Comparison of ENCODE assay signal across 20 cellular contexts in the genomic region with DNA sequence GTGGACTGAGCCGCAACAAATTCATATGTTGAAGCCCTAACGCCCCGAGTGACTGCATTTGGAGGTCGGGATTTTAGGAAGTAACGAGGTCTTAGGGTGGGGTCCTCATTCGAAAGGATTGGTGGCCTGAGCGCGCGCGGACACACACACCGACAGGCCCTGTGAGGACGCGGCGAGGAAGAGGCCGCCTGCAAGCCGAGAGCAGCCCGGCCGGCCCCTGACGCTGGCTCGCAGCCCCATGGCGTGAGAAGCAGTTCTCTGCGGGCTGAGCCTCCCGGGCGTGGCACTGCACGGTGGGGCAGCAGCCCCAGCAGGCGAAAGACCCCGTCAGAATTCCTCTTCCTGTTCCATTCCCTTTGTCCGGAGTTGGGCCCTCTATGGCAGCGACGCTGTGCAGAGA.
DNase-seq lines count a peak whose midpoint lies in the region; FAIRE-seq and TF ChIP-seq lines count a peak whose summit lies in the region.
"Had no signal": no experiment of that assay in that cellular context is flagged by ENCODE, and none has a peak within 500 bp of the region (broad histone marks: within the 10 kb centered on the region; RNA-seq: fewer than 3 reads in every experiment).

No MANE protein-coding gene starts in this region.

- H2AFZ ChIP-seq in H1 (ENCODE audit: low read length) (no peak overlapping the region), neural progenitor cell (replicated peaks) (no peak overlapping the region)

- H3K27ac ChIP-seq in H1 (ENCODE audit: low read depth, low read length) (no peak overlapping the region), dorsolateral prefrontal cortex (no peak overlapping the region), neural progenitor cell (no peak overlapping the region)
- H3K27ac ChIP-seq: SJCRH30 had no signal

- H2BK15ac ChIP-seq in H1 (ENCODE audit: low read length) = no peak overlapping the region

- H2BK20ac ChIP-seq in H1 (ENCODE audit: low read length) = peak overlapping the region; percentile 62; the same call in 1 of the 2 replicates

- no peak overlapping the region for H3K4me3 Mint-ChIP-seq in neural progenitor cell
- H3K4me3 Mint-ChIP-seq: CD4-positive, CD25-positive, alpha-beta regulatory T cell; IgD-negative memory B cell had no signal

- H4K8ac ChIP-seq in H1 (ENCODE audit: extremely low read depth, insufficient read depth, low read length) = no peak overlapping the region

- H3F3A ChIP-seq in neural progenitor cell (ENCODE audit: low read depth) = no peaks in the 10 kb centered on the region

- no peak overlapping the region for H2BK5ac ChIP-seq in H1 (ENCODE audit: low read depth, low read length)

- H3K27me3 ChIP-seq in H1 (replicated peaks in 1 of 4; ENCODE audit: control insufficient read depth in 3 of 4, extremely low read depth in 1 of 4, insufficient read depth in 3 of 4, low read length in 3 of 4) (no peaks in the 10 kb centered on the region), dorsolateral prefrontal cortex (no peaks in the 10 kb centered on the region), neural progenitor cell (no peaks in the 10 kb centered on the region)
- H3K27me3 ChIP-seq: SJCRH30 had no signal

- no peak overlapping the region for H4K5ac ChIP-seq in H1 (ENCODE audit: insufficient read length, low read depth, low read length)

- H3K4me2 ChIP-seq in H1 (ENCODE audit: insufficient read depth in 1 of 2, low read depth in 2 of 2, low read length in 2 of 2) = no peak overlapping the region
- H3K4me2 ChIP-seq in neural progenitor cell = no peak overlapping the region

- no peak overlapping the region for H2BK120ac ChIP-seq in H1 (replicated peaks; ENCODE audit: low read depth, low read length)

- no peak for TF ChIP-seq CTCF in GM13977 (IDR thresholded peaks at IDR 0.05; ENCODE audit: extremely low read depth, insufficient read depth, missing control alignments)
- no peak for TF ChIP-seq CTCF in H1 (IDR thresholded peaks at IDR 0.05; ENCODE audit: control extremely low read depth in 1 of 3, insufficient read depth in 1 of 3, low read depth in 1 of 3, low read length in 3 of 3)
- no peak for TF ChIP-seq CTCF in dorsolateral prefrontal cortex (IDR thresholded peaks at IDR 0.05 in 54 of 56, conservative IDR thresholded peaks at IDR 0.05 in 2 of 56; ENCODE audit: low read depth in 1 of 56, partially characterized antibody in 56 of 56)
- TF ChIP-seq CTCF in neural progenitor cell (IDR thresholded peaks at IDR 0.05) = no peak

- peaks cover 0 to 3% (median 0%) of the 10 kb centered on the region in 4 experiments; a peak in 1 of 7 replicates for H3K4me1 ChIP-seq in H1 (replicated peaks in 1 of 4; ENCODE audit: control insufficient read depth in 3 of 4, insufficient read depth in 4 of 4, low read length in 3 of 4)
- no peaks in the 10 kb centered on the region for H3K4me1 ChIP-seq in neural progenitor cell
- H3K4me1 ChIP-seq: SJCRH30 had no signal

- H3K36me3 ChIP-seq in H1 (ENCODE audit: control insufficient read depth in 2 of 4, insufficient read depth in 4 of 4, low read length in 3 of 4) (no peaks in the 10 kb centered on the region; a peak in 1 of 8 replicates), neural progenitor cell (no peaks in the 10 kb centered on the region)
- H3K36me3 ChIP-seq: SJCRH30 had no signal

- H3K4ac ChIP-seq in H1 (replicated peaks; ENCODE audit: insufficient read length, low read depth, low read length) = no peak overlapping the region

- WGBS in H1 (ENCODE audit: extremely low coverage in 1 of 2, insufficient coverage in 1 of 2, insufficient read length in 1 of 2, insufficient replicate concordance in 2 of 2, low coverage in 1 of 2, low lambda C conversion rate in 2 of 2, missing lambda C conversion rate in 1 of 2), 2 experiments = 95% methylated on average over 30 of the region's 30 CpGs; no CpG with 5 or more reads in 1 of the 2 experiments

- CTCF ChIA-PET in H1 (lab: Charles Lee; ENCODE audit: partially characterized antibody) = no interaction called here

- no peak for TF ChIP-seq EP300 in H1 (IDR thresholded peaks at IDR 0.05; ENCODE audit: borderline replicate concordance in 1 of 2, low read depth in 2 of 2, low read length in 2 of 2)

- H3K79me2 ChIP-seq in H1 (ENCODE audit: control insufficient read depth in 1 of 2, insufficient read depth in 2 of 2, low read length in 2 of 2) = no peaks in the 10 kb centered on the region
- H3K79me2 ChIP-seq in neural progenitor cell (ENCODE audit: low read depth) = no peaks in the 10 kb centered on the region

- H3K27me3 Mint-ChIP-seq in neural progenitor cell (ENCODE audit: insufficient read depth, low read depth) = peaks cover 8% of the 10 kb centered on the region
- H3K27me3 Mint-ChIP-seq: IgD-negative memory B cell had no signal

- in situ Hi-C loops in GM13977 (cut with MboI; ENCODE audit: low pct_unique_long_range_greater_than_20kb, low sequenced_read_pairs, unreplicated experiment) = no loop called here

- no peak overlapping the region for H3K18ac ChIP-seq in H1 (ENCODE audit: extremely low read depth, low read length)

- H3K4me3 ChIP-seq in H1 (ENCODE audit: extremely low read depth in 1 of 4, insufficient read depth in 2 of 4, low read depth in 3 of 4, low read length in 4 of 4) = no peak overlapping the region
- no peak overlapping the region for H3K4me3 ChIP-seq in dorsolateral prefrontal cortex
- H3K4me3 ChIP-seq in neural progenitor cell = no peak overlapping the region
- H3K4me3 ChIP-seq: GM12878, SJCRH30 had no signal

- H3K79me1 ChIP-seq in H1 (ENCODE audit: low read depth, low read length) = no peaks in the 10 kb centered on the region

- no peak overlapping the region for H3K56ac ChIP-seq in H1 (replicated peaks; ENCODE audit: insufficient read length, low read depth, low read length)

- H3K14ac ChIP-seq in H1 (ENCODE audit: insufficient read length) = no peak overlapping the region

- no peak overlapping the region for H3K27ac Mint-ChIP-seq in neural progenitor cell
- H3K27ac Mint-ChIP-seq: CD4-positive, CD25-positive, alpha-beta regulatory T cell; IgD-negative memory B cell had no signal

- 0 out of 2 replicates have a peak overlapping the region, but pooled peaks have one; percentile 92 for H2BK12ac ChIP-seq in H1 (ENCODE audit: low read depth, low read length)

- peak; percentile 83 for DNase-seq in DMS53 (lab: John Stamatoyannopoulos, UW)
- DNase-seq in GM13977 (ENCODE audit: low spot score) = peak; percentile 12
- peak in 1 of 2 experiments; percentile 41 for DNase-seq in H1 (ENCODE audit: low read depth in 1 of 2, low spot score in 2 of 2)
- peak; percentile 65 for DNase-seq in retina
- no peak for DNase-seq in dorsolateral prefrontal cortex
- no peak for DNase-seq in neural progenitor cell (ENCODE audit: low spot score)
- no peak for DNase-seq in cerebellum (ENCODE audit: low spot score)
- DNase-seq: CD4-positive, CD25-positive, alpha-beta regulatory T cell; DMS79 treated with DMSO at 0.1 percent for 48 hours; NCI-H1105; NCI-H146; NCI-H2081; NCI-H2171; NCI-H345; NCI-H524; NCI-H774; NK-92 treated with Interleukin-12 subunit alpha and Interleukin-12 subunit beta, amount 100 ng/mL, for 24 hours; SJCRH30 had no signal

- peaks cover 2% of the 10 kb centered on the region for H3K4me1 Mint-ChIP-seq in neural progenitor cell
- H3K4me1 Mint-ChIP-seq: IgD-negative memory B cell had no signal

- H2AK5ac ChIP-seq in H1 (ENCODE audit: low read depth, low read length) = peak overlapping the region; percentile 61

- no peak overlapping the region for H4K91ac ChIP-seq in H1 (replicated peaks; ENCODE audit: insufficient read length, low read length)

- TF ChIP-seq RAD21 in H1 (IDR thresholded peaks at IDR 0.05 in 1 of 2, conservative IDR thresholded peaks at IDR 0.05 in 1 of 2; ENCODE audit: low read depth in 2 of 2, low read length in 2 of 2) = no peak

- H3K36me3 Mint-ChIP-seq in neural progenitor cell = no peaks in the 10 kb centered on the region

- H3K9me3 ChIP-seq in H1 (ENCODE audit: insufficient read depth in 2 of 2, low read depth in 1 of 2, low read length in 1 of 2) (no peaks in the 10 kb centered on the region; a peak in 1 of 4 replicates), neural progenitor cell (ENCODE audit: low read depth) (no peaks in the 10 kb centered on the region)
- H3K9me3 ChIP-seq: SJCRH30 had no signal

- no peak overlapping the region for H3K9ac ChIP-seq in H1 (replicated peaks in 1 of 4; ENCODE audit: extremely low read depth in 1 of 4, low read depth in 3 of 4, low read length in 3 of 4)
- no peak overlapping the region for H3K9ac ChIP-seq in neural progenitor cell

- FAIRE-seq in H1 (lab: Jason Lieb, UNC) = no peak

- H3K23me2 ChIP-seq in H1 (ENCODE audit: low read depth, low read length) = peaks cover 26% of the 10 kb centered on the region

- no peak for TF ChIP-seq POLR2A in H1 (IDR thresholded peaks at IDR 0.05; ENCODE audit: control extremely low read depth in 1 of 2, low read depth in 2 of 2, low read length in 2 of 2)

- POLR2A ChIA-PET in H1 (lab: Charles Lee; ENCODE audit: partially characterized antibody) = no interaction called here

- H4K20me1 ChIP-seq in H1 (replicated peaks in 1 of 2; ENCODE audit: control insufficient read depth in 1 of 2, insufficient read depth in 2 of 2, low read length in 2 of 2) = peaks cover 0 to 22% of the 10 kb centered on the region in 2 experiments
- no peaks in the 10 kb centered on the region for H4K20me1 ChIP-seq in neural progenitor cell (ENCODE audit: low read depth)

- peaks cover 4% of the 10 kb centered on the region for H3K9me3 Mint-ChIP-seq in neural progenitor cell

- no peak overlapping the region for H3K23ac ChIP-seq in H1 (ENCODE audit: insufficient read length)

- intact Hi-C loops in dorsolateral prefrontal cortex (cut with DNase I) = no loop called here

TF ChIP-seq in H1, 55 proteins besides CTCF, POLR2A, EP300 and RAD21 (continues in another document):
- no peak for TF ChIP-seq JUND (IDR thresholded peaks at IDR 0.05; ENCODE audit: low read length)
- TF ChIP-seq SP4 (IDR thresholded peaks at IDR 0.05; ENCODE audit: low read length) = no peak
- no peak for TF ChIP-seq CTBP2 (IDR thresholded peaks at IDR 0.05; ENCODE audit: borderline replicate concordance, insufficient read depth, insufficient read length, low read length)
- no peak for TF ChIP-seq KDM5A (IDR thresholded peaks at IDR 0.05; ENCODE audit: low read length)
- no peak for TF ChIP-seq NRF1 (IDR thresholded peaks at IDR 0.05; ENCODE audit: low read depth, low read length)
- no peak for TF ChIP-seq KDM1A (IDR thresholded peaks at IDR 0.05; ENCODE audit: borderline replicate concordance, low read length)
- no peak for TF ChIP-seq CBX5 (IDR thresholded peaks at IDR 0.05; ENCODE audit: low read depth, low read length)
- TF ChIP-seq RFX5 (IDR thresholded peaks at IDR 0.05; ENCODE audit: borderline replicate concordance, low read depth, low read length) = no peak
- no peak for TF ChIP-seq RXRA (IDR thresholded peaks at IDR 0.05; ENCODE audit: insufficient read depth, low read depth, low read length)
- no peak for TF ChIP-seq ASH2L (IDR thresholded peaks at IDR 0.05; ENCODE audit: low read length)
- no peak for TF ChIP-seq SUZ12 (IDR thresholded peaks at IDR 0.05; ENCODE audit: low read length)
- no peak for TF ChIP-seq POU5F1 (IDR thresholded peaks at IDR 0.05; ENCODE audit: low read depth, low read length)
- TF ChIP-seq NANOG (IDR thresholded peaks at IDR 0.05; ENCODE audit: insufficient read depth, low read depth, low read length, poor library complexity, severe bottlenecking) = no peak

Comparison
In these comparisons a context has a peak if more than half of its experiments do, and no peak if none do; other contexts are left out.
1. DNase-seq: peak in DMS53 (single experiment), GM13977 (single experiment) and retina (single experiment); none in dorsolateral prefrontal cortex (0 of 10), neural progenitor cell (single experiment) and cerebellum (single experiment).